17 cellular contexts compared by ENCODE assay signal in the genomic region with DNA sequence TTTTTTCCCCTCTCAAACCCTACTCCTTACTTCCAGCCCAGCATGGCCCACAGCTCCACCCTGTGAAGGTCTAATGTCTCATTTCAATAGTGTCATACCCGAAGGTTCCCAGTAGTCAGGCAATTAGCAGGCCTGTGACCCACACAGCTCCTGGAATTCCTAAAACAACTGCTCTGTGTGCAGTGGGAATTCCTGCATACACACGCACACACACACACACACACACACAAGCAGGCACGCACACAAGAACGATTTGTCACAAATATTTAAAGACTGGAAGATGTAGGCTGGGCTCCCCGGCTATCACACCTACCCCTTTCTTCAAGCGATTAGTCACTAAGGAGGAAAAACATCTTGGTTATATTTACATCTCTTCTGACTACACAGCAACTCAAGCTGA.
DNase-seq lines count a peak whose midpoint lies in the region; ATAC-seq, FAIRE-seq and TF ChIP-seq lines count a peak whose summit lies in the region.
"Had no signal": no experiment of that assay in that cellular context is flagged by ENCODE, and none has a peak within 500 bp of the region (broad histone marks: within the 10 kb centered on the region; RNA-seq: fewer than 3 reads in every experiment).

No MANE protein-coding gene starts in this region.

- H2AFZ ChIP-seq in mammary epithelial cell (ENCODE audit: low read depth, low read length) = no peak overlapping the region

- no peaks in the 10 kb centered on the region for H3K79me2 ChIP-seq in mammary epithelial cell (ENCODE audit: insufficient read depth, low read length)

- no peak overlapping the region for H3K9ac ChIP-seq in mammary epithelial cell (ENCODE audit: insufficient read depth, low read length)

- intact Hi-C loops in mammary epithelial cell (cut with micrococcal nuclease) (no loop called here), MCF 10A (cut with micrococcal nuclease) (no loop called here)

- no peaks in the 10 kb centered on the region for H3K4me1 Mint-ChIP-seq in MCF 10A (ENCODE audit: insufficient read depth, unreplicated experiment)
- H3K4me1 Mint-ChIP-seq: natural killer cell had no signal

- H3K4me3 Mint-ChIP-seq in MCF 10A (ENCODE audit: unreplicated experiment) = no peak overlapping the region
- H3K4me3 Mint-ChIP-seq: natural killer cell had no signal

- no peak overlapping the region for H3K27ac Mint-ChIP-seq in MCF 10A (ENCODE audit: low read depth, unreplicated experiment)
- H3K27ac Mint-ChIP-seq: natural killer cell had no signal

- no peaks in the 10 kb centered on the region for H3K36me3 ChIP-seq in mammary epithelial cell (ENCODE audit: insufficient read depth, low read length)
- peaks cover 0 to 9% (median 0%) of the 10 kb centered on the region in 3 donors for H3K36me3 ChIP-seq in tibial nerve

- ATAC-seq in GM18873 (IDR thresholded peaks at IDR 0.05; ENCODE audit: low FRiP score, unreplicated experiment) = no peak
- ATAC-seq: left lobe of liver, natural killer cell had no signal

- peaks cover 1% of the 10 kb centered on the region for H3K27me3 Mint-ChIP-seq in MCF 10A (ENCODE audit: insufficient read depth, unreplicated experiment)

- 61% methylated on average over 6 of the region's 6 CpGs for WGBS in mammary epithelial cell (ENCODE audit: low coverage, missing lambda C conversion rate)
- 26 to 28% methylated on average over 6 of the region's 6 CpGs for WGBS in tibial nerve, 2 donors

- TF ChIP-seq POLR2A in tibial nerve (IDR thresholded peaks at IDR 0.05) = no peak

- no peaks in the 10 kb centered on the region for H3K27me3 ChIP-seq in mammary epithelial cell (ENCODE audit: insufficient read depth, low read length)
- no peaks in the 10 kb centered on the region for H3K27me3 ChIP-seq in tibial nerve

- dilution Hi-C loops in mammary epithelial cell (cut with HindIII; ENCODE audit: low sequenced_read_pairs) = no loop called here

- TF ChIP-seq CTCF in mammary epithelial cell (conservative IDR thresholded peaks at IDR 0.05 in 1 of 2, IDR thresholded peaks at IDR 0.05 in 1 of 2; ENCODE audit: extremely low read depth in 1 of 2, insufficient read depth in 1 of 2, low read depth in 1 of 2, low read length in 2 of 2) (no peak), MCF 10A (IDR thresholded peaks at IDR 0.05; ENCODE audit: unreplicated experiment) (no peak), astrocyte of the cerebellum (IDR thresholded peaks at IDR 0.05; ENCODE audit: low read depth, low read length, missing control alignments) (no peak), tibial nerve (IDR thresholded peaks at IDR 0.05) (no peak)

- CTCF ChIA-PET in mammary epithelial cell (lab: Charles Lee; ENCODE audit: low non-redundant PET) (no interaction called here), MCF 10A (lab: Yijun Ruan, JAX) (interaction anchor here (0.7 to 0.8 kb wide), 2 partner anchors 322 to 1001 kb away, joined by 3 to 5 read pairs; no protein-coding TSS in a partner anchor)

- H3K27ac ChIP-seq in mammary epithelial cell (ENCODE audit: insufficient read depth, low read depth, low read length) (no peak overlapping the region), tibial nerve (peak overlapping the region; percentile 15 to 41 (median 30))
- H3K27ac ChIP-seq: 22Rv1, SK-N-MC, VCaP had no signal

- H4K20me1 ChIP-seq in mammary epithelial cell (ENCODE audit: insufficient read depth, low read length) = no peaks in the 10 kb centered on the region

- H3K9me3 Mint-ChIP-seq in MCF 10A (ENCODE audit: unreplicated experiment) = peaks cover 8% of the 10 kb centered on the region

- POLR2A ChIA-PET in MCF 10A (lab: Yijun Ruan, JAX) = no interaction called here

- H3K36me3 Mint-ChIP-seq in MCF 10A (ENCODE audit: insufficient read depth, unreplicated experiment) = no peaks in the 10 kb centered on the region
- H3K36me3 Mint-ChIP-seq: natural killer cell had no signal

- H3K4me2 ChIP-seq in mammary epithelial cell (ENCODE audit: insufficient read depth, low read depth, low read length) = no peak overlapping the region

- H3K4me3 ChIP-seq in mammary epithelial cell (replicated peaks in 1 of 3; ENCODE audit: insufficient read depth in 1 of 3, low read depth in 2 of 3, low read length in 3 of 3) (no peak overlapping the region), astrocyte of the cerebellum (ENCODE audit: low read depth, low read length) (no peak overlapping the region), tibial nerve (no peak overlapping the region)
- H3K4me3 ChIP-seq: SK-N-MC had no signal

- no peak for TF ChIP-seq EP300 in tibial nerve (IDR thresholded peaks at IDR 0.05)

- DNase-seq in mammary epithelial cell = peak; percentile 4
- no peak for DNase-seq in MCF 10A (ENCODE audit: unreplicated experiment)
- peak; percentile 15 for DNase-seq in astrocyte of the cerebellum (ENCODE audit: low read depth)
- peak; percentile 4 for DNase-seq in iris pigment epithelial cell (ENCODE audit: low read depth)
- DNase-seq in tibial nerve (ENCODE audit: low spot score in 2 of 2) = no peak
- DNase-seq in NCI-H82 (lab: John Stamatoyannopoulos, UW) = no peak
- DNase-seq in RCC 7860 (ENCODE audit: low spot score) = no peak
- DNase-seq: activated CD8-positive, alpha-beta memory T cell treated with anti-CD3 and anti-CD28 coated beads for 24 hours; central memory CD4-positive, alpha-beta T cell; natural killer cell; NCI-H2171 treated with DMSO at 0.1 percent for 48 hours; stimulated activated naive CD4-positive, alpha-beta T cell treated with Interleukin-2 at 50 U/mL for 16 hours had no signal

- in situ Hi-C loops in mammary epithelial cell (cut with MboI; ENCODE audit: low sequenced_read_pairs in 2 of 2) = no loop called here
- in situ Hi-C loops in astrocyte of the cerebellum (cut with HindIII; ENCODE audit: low sequenced_read_pairs) = no loop called here

- no peak for FAIRE-seq in RCC 7860 (lab: Jason Lieb, UNC)

- BruUV-seq in mammary epithelial cell (replicated peaks; lab: Mats Ljungman, UMichigan) (no TSS peak), MCF 10A (replicated peaks; lab: Mats Ljungman, UMichigan) (no TSS peak)

- no peaks in the 10 kb centered on the region for H3K9me3 ChIP-seq in mammary epithelial cell (replicated peaks; ENCODE audit: insufficient read depth, low read length)
- H3K9me3 ChIP-seq in tibial nerve = peaks cover 0 to 11% (median 0%) of the 10 kb centered on the region in 4 donors

- no peaks in the 10 kb centered on the region for H3K4me1 ChIP-seq in mammary epithelial cell (ENCODE audit: insufficient read depth, low read length)
- H3K4me1 ChIP-seq in tibial nerve = peaks cover 0 to 18% (median 6%) of the 10 kb centered on the region in 4 donors

Comparison
In these comparisons a context has a peak if more than half of its experiments do, and no peak if none do; other contexts are left out.
1. DNase-seq: peak in mammary epithelial cell (single experiment), astrocyte of the cerebellum (single experiment) and iris pigment epithelial cell (single experiment); none in MCF 10A (single experiment), tibial nerve (0 of 2), NCI-H82 (single experiment) and RCC 7860 (single experiment).